1 cellular context compared by ENCODE assay signal in the genomic region with DNA sequence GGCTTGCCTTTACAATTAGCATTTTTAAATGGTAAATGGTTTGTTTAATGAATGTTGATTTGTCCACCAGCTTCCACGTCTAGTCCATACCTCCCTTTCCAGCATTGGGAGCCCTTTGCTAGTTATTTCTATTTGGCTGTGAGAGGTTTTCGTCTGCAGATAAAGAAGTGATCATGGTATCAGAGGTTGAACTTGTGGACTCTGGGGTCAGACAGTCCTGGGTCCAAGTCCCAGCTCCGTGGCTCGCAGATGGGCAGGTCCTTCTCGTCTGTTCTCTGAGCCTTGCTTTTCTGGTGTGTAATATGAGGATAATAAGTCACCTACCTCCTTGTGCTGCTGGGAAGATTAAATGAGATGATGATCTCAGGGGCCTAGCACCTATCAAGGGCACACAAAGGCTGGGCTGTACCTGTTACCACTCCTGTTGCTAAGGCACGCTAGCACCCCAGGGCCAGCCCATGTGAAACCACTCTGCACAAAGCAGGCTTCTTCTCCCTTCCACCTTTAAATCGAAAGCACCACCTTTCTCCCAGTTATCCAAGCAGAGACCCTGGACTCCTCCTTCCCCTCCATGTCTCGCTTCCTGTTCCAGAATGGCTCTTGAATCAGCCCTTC.
TF ChIP-seq lines count a peak whose summit lies in the region.

No MANE protein-coding gene starts in this region.

TF ChIP-seq in GM23338, 12 proteins besides CTCF, POLR2A, EP300 and RAD21 (continued from another document):
- no peak for TF ChIP-seq ZNF462 (CRISPR knock-in tag; IDR thresholded peaks at IDR 0.05)
- no peak for TF ChIP-seq ZNF114 (CRISPR knock-in tag; IDR thresholded peaks at IDR 0.05)
- TF ChIP-seq JUNB (IDR thresholded peaks at IDR 0.05; ENCODE audit: unreplicated experiment), result no peak
- no peak for TF ChIP-seq ZNF331 (CRISPR knock-in tag; IDR thresholded peaks at IDR 0.05; ENCODE audit: low read depth)
- TF ChIP-seq ETS1 (IDR thresholded peaks at IDR 0.05), result no peak
- no peak for TF ChIP-seq CREB1 (CRISPR knock-in tag; IDR thresholded peaks at IDR 0.05; ENCODE audit: low read depth)
- no peak for TF ChIP-seq POLR2AphosphoS5 (IDR thresholded peaks at IDR 0.05; ENCODE audit: low read depth)
- no peak for TF ChIP-seq EZH2phosphoT487 (IDR thresholded peaks at IDR 0.05; ENCODE audit: unreplicated experiment)
- TF ChIP-seq REST (IDR thresholded peaks at IDR 0.05; ENCODE audit: unreplicated experiment), result no peak
